In genomic region chr3:72347819-72348319, GRCh38 we compare ENCODE assay signal across 8 cellular contexts.
DNase-seq lines count a peak whose midpoint lies in the region; ATAC-seq, FAIRE-seq and TF ChIP-seq lines count a peak whose summit lies in the region.

No MANE protein-coding gene starts in this region.

- TF ChIP-seq CTCF in pancreas (IDR thresholded peaks at IDR 0.05), result no peak

- H3K4me1 ChIP-seq in pancreas, result no peaks in the 10 kb centered on the region

- WGBS in pancreas, 2 donors, result 60 to 64% methylated on average over 20 of the region's 20 CpGs

- DNase-seq in HS-27A (ENCODE audit: low read depth), result peak; percentile 77
- peak; percentile 18 for DNase-seq in activated CD8-positive, alpha-beta memory T cell treated with anti-CD3 and anti-CD28 coated beads, Interleukin-2, amount 50 U/mL, for 4 hours
- peak; percentile 99 for DNase-seq in fibroblast of gingiva (ENCODE audit: low read depth)
- peak in 5 of 6 donors; percentile 48 to 79 (median 63) for DNase-seq in pancreas
- DNase-seq in HCEC 1CT, result no peak

- ATAC-seq in GM18861 (IDR thresholded peaks at IDR 0.05; ENCODE audit: unreplicated experiment), result peak; percentile 44
- peak; percentile 64 to 89 (median 72) for ATAC-seq in pancreas
- ATAC-seq in HG03196 (IDR thresholded peaks at IDR 0.05; ENCODE audit: unreplicated experiment), result no peak
- ATAC-seq in HG02588 (IDR thresholded peaks at IDR 0.05; ENCODE audit: unreplicated experiment), result no peak

- H3K36me3 ChIP-seq in pancreas, result no peaks in the 10 kb centered on the region

- H3K27ac ChIP-seq in pancreas, result no peak overlapping the region

- intact Hi-C loops in pancreas (cut with DNase I), result no loop called here

- H3K4me3 ChIP-seq in pancreas, result no peak overlapping the region

- no peaks in the 10 kb centered on the region for H3K27me3 ChIP-seq in pancreas

- H3K9me3 ChIP-seq in pancreas, result no peaks in the 10 kb centered on the region

- no peak for FAIRE-seq in pancreas (lab: Jason Lieb, UNC)

Comparison
In these comparisons a context has a peak if more than half of its experiments do, and no peak if none do; other contexts are left out.
1. ATAC-seq: peak in GM18861 (single experiment) and pancreas (4 of 4); none in HG03196 (single experiment) and HG02588 (single experiment).